In the genomic region with DNA sequence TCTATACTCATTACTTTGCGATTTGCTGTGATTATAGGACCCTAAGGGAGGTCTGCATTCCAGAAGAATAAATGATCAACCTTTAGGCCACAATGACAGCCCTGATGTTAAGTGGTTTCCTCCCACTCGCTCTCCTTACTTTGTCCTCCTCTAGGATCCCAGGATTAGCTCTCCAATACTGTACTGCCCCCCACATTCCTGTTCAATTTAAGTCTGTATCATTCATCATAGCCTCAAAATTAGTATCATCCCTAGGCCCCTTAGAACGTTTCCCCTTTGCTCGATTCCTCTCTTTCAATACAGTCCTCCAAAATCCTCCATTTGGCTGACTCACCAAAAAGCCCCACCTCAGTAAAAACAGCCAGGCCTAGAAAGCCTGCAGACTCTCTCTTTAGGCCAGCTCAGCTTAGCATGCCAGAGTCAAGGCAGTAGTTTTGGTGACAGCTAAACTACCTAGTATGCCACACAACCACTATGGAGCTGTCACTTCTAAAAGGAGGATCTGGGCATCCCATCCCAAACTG, we compare ENCODE assay signal across 1 cellular context.
A peak's percentile ranks its signal among the peaks of the same experiment; 100 is the strongest.
TF ChIP-seq lines count a peak whose summit lies in the region.

No MANE protein-coding gene starts in this region.

TF ChIP-seq in GM12878, 131 proteins besides CTCF, POLR2A, EP300 and RAD21 (continued from another document):
- TF ChIP-seq, protein P1, sequence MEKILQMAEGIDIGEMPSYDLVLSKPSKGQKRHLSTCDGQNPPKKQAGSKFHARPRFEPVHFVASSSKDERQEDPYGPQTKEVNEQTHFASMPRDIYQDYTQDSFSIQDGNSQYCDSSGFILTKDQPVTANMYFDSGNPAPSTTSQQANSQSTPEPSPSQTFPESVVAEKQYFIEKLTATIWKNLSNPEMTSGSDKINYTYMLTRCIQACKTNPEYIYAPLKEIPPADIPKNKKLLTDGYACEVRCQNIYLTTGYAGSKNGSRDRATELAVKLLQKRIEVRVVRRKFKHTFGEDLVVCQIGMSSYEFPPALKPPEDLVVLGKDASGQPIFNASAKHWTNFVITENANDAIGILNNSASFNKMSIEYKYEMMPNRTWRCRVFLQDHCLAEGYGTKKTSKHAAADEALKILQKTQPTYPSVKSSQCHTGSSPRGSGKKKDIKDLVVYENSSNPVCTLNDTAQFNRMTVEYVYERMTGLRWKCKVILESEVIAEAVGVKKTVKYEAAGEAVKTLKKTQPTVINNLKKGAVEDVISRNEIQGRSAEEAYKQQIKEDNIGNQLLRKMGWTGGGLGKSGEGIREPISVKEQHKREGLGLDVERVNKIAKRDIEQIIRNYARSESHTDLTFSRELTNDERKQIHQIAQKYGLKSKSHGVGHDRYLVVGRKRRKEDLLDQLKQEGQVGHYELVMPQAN (conservative IDR thresholded peaks at IDR 0.05), result no peak
- TF ChIP-seq SPI1 (IDR thresholded peaks at IDR 0.05; ENCODE audit: borderline replicate concordance, insufficient read depth, low read depth, low read length) (no peak), DPF2 (IDR thresholded peaks at IDR 0.05) (no peak), NRF1 (conservative IDR thresholded peaks at IDR 0.05; ENCODE audit: low read depth, low read length) (no peak), JUNB (IDR thresholded peaks at IDR 0.05) (peak; percentile 39; the same call in 1 of the 2 replicates), ATF3 (IDR thresholded peaks at IDR 0.05; ENCODE audit: borderline replicate concordance, extremely low read depth, low read depth, low read length) (0 out of 2 replicates have a peak, but pooled peaks have one; percentile 5), PAX8 (IDR thresholded peaks at IDR 0.05) (no peak), TBL1XR1 (IDR thresholded peaks at IDR 0.05; ENCODE audit: low read depth, low read length) (no peak), ZNF217 (IDR thresholded peaks at IDR 0.05) (no peak)
- TF ChIP-seq, protein P2, sequence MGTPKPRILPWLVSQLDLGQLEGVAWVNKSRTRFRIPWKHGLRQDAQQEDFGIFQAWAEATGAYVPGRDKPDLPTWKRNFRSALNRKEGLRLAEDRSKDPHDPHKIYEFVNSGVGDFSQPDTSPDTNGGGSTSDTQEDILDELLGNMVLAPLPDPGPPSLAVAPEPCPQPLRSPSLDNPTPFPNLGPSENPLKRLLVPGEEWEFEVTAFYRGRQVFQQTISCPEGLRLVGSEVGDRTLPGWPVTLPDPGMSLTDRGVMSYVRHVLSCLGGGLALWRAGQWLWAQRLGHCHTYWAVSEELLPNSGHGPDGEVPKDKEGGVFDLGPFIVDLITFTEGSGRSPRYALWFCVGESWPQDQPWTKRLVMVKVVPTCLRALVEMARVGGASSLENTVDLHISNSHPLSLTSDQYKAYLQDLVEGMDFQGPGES (IDR thresholded peaks at IDR 0.05), result no peak
